In the genomic region with DNA sequence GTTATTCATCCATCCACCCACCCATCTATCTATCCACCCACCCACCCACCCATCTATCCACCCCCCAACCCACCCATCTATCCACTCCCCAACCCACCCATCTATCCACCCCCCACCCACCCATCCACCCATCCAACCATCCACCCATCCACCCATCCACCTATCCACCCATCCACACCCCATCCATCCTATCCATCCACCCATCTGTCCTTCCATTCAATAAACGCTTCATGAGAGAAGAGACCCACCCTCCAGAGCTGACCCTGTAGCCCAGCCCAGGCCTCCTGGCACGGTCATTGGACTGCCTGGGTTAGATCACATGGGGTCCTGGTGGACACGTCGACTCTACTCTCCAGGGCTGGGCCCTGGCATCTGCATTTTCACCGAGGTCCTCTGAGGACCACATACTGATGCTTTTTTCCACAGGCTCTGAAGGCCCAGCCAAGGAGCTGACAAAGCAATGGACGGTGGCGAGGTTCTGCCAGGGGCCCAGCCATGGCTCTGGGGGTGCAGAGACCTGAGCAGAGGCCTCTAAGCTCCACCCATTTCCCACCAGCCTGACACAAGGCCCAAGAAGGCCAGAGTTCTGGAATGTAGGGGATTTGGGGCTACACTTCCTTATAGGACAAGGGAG, we compare ENCODE assay signal across 19 cellular contexts. TPM values are rescaled to one million over a fixed set of nuclear protein-coding genes. Genes with fewer than 3 reads are reported as not detected.
"Had no signal": no experiment of that assay in that cellular context is flagged by ENCODE, and none has a peak within 500 bp of the region (broad histone marks: within the 10 kb centered on the region; RNA-seq: fewer than 3 reads in every experiment).

No MANE protein-coding gene starts in this region.

- ATAC-seq: activated T-cell treated with anti-CD3 and anti-CD28 coated beads, Interleukin-2, amount 50 U/mL, for 4 hours; left ventricle myocardium superior; naive thymus-derived CD4-positive, alpha-beta T cell; SK-N-SH treated with all-trans-retinoic acid at 6 μM for 48 hours had no signal

- H3K9me3 ChIP-seq: mucosa of descending colon, ovary, sigmoid colon, suprapubic skin had no signal

- H3K27me3 Mint-ChIP-seq: brain, type B pancreatic cell had no signal

- H3K27ac ChIP-seq: coronary artery, ovary, sigmoid colon, suprapubic skin had no signal

- H3K4me3 ChIP-seq: coronary artery, mucosa of descending colon, ovary, sigmoid colon, suprapubic skin had no signal

- H3K27ac Mint-ChIP-seq: activated naive CD4-positive, alpha-beta T cell treated with anti-CD3 and anti-CD28 coated beads for 36 hours; brain; naive thymus-derived CD4-positive, alpha-beta T cell had no signal

- H3K36me3 Mint-ChIP-seq: brain, type B pancreatic cell had no signal

- H3K9me3 Mint-ChIP-seq: activated naive CD4-positive, alpha-beta T cell treated with anti-CD3 and anti-CD28 coated beads for 36 hours; activated T-cell treated with anti-CD3 and anti-CD28 coated beads, Interleukin-2, amount 50 U/mL, for 4 hours; brain; naive thymus-derived CD4-positive, alpha-beta T cell; type B pancreatic cell had no signal

- H3K4me3 Mint-ChIP-seq: activated naive CD4-positive, alpha-beta T cell treated with anti-CD3 and anti-CD28 coated beads for 36 hours; activated T-cell treated with anti-CD3 and anti-CD28 coated beads, Interleukin-2, amount 50 U/mL, for 4 hours; brain; naive thymus-derived CD4-positive, alpha-beta T cell had no signal

- DNase-seq: activated CD4-positive, alpha-beta T cell treated with anti-CD3 and anti-CD28 coated beads, Interleukin-2, amount 50 U/mL, for 1 hour; activated CD4-positive, CD25-positive, alpha-beta regulatory T cell treated with anti-CD3 and anti-CD28 coated beads, Interleukin-2, amount 50 U/mL, for 72 hours; activated CD8-positive, alpha-beta memory T cell treated with anti-CD3 and anti-CD28 coated beads, Interleukin-2, amount 50 U/mL, for 4 hours; activated naive CD4-positive, alpha-beta T cell treated with anti-CD3 and anti-CD28 coated beads for 36 hours; activated T-cell treated with anti-CD3 and anti-CD28 coated beads, Interleukin-2, amount 50 U/mL, for 4 hours; foreskin melanocyte; left ventricle myocardium superior; mesenchymal stem cell; naive thymus-derived CD4-positive, alpha-beta T cell; stimulated activated naive CD4-positive, alpha-beta T cell treated with Interleukin-2 at 50 U/mL for 16 hours; T-helper 1 cell had no signal

- H3K36me3 ChIP-seq: ovary, sigmoid colon, suprapubic skin had no signal

- H3K27me3 ChIP-seq: ovary, sigmoid colon, suprapubic skin had no signal

RNA-seq across cellular contexts. Expression of a gene that starts 58.8 kb away (rescaled TPM):
- polyA plus RNA-seq: naive thymus-derived CD4-positive, alpha-beta T cell had no signal
